1 cellular context compared by ENCODE assay signal in the genomic region with DNA sequence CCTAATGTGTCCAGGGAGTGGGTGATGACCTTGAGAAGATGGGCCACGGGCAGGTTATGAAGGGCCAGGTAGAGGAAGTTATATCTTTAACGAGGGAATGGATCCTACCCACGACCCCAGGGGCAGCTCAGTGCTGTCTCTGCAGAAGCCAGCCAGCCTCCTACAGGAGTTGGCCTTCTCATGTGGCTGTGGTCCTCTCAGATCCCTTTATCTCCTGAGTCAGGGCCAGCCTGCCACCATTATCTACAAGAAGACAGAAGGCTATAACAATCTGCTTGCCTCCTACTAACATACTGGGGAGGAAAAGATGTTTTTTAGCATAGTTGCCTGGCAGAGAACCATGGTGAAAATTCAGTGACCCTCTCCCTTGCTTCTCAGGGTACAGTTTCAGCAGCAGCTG.
TF ChIP-seq lines count a peak whose summit lies in the region.

No MANE protein-coding gene starts in this region.

TF ChIP-seq in K562, 482 proteins besides CTCF, POLR2A, EP300 and RAD21 (continued from another document and continues in another):
- TF ChIP-seq, protein P1, sequence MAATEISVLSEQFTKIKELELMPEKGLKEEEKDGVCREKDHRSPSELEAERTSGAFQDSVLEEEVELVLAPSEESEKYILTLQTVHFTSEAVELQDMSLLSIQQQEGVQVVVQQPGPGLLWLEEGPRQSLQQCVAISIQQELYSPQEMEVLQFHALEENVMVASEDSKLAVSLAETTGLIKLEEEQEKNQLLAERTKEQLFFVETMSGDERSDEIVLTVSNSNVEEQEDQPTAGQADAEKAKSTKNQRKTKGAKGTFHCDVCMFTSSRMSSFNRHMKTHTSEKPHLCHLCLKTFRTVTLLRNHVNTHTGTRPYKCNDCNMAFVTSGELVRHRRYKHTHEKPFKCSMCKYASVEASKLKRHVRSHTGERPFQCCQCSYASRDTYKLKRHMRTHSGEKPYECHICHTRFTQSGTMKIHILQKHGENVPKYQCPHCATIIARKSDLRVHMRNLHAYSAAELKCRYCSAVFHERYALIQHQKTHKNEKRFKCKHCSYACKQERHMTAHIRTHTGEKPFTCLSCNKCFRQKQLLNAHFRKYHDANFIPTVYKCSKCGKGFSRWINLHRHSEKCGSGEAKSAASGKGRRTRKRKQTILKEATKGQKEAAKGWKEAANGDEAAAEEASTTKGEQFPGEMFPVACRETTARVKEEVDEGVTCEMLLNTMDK (IDR thresholded peaks at IDR 0.05; ENCODE audit: borderline replicate concordance, insufficient read depth, low read depth, low read length, poor library complexity, severe bottlenecking), result no peak
- TF ChIP-seq SREBF2 (CRISPR knock-in tag; IDR thresholded peaks at IDR 0.05), result no peak
- TF ChIP-seq, protein P2, sequence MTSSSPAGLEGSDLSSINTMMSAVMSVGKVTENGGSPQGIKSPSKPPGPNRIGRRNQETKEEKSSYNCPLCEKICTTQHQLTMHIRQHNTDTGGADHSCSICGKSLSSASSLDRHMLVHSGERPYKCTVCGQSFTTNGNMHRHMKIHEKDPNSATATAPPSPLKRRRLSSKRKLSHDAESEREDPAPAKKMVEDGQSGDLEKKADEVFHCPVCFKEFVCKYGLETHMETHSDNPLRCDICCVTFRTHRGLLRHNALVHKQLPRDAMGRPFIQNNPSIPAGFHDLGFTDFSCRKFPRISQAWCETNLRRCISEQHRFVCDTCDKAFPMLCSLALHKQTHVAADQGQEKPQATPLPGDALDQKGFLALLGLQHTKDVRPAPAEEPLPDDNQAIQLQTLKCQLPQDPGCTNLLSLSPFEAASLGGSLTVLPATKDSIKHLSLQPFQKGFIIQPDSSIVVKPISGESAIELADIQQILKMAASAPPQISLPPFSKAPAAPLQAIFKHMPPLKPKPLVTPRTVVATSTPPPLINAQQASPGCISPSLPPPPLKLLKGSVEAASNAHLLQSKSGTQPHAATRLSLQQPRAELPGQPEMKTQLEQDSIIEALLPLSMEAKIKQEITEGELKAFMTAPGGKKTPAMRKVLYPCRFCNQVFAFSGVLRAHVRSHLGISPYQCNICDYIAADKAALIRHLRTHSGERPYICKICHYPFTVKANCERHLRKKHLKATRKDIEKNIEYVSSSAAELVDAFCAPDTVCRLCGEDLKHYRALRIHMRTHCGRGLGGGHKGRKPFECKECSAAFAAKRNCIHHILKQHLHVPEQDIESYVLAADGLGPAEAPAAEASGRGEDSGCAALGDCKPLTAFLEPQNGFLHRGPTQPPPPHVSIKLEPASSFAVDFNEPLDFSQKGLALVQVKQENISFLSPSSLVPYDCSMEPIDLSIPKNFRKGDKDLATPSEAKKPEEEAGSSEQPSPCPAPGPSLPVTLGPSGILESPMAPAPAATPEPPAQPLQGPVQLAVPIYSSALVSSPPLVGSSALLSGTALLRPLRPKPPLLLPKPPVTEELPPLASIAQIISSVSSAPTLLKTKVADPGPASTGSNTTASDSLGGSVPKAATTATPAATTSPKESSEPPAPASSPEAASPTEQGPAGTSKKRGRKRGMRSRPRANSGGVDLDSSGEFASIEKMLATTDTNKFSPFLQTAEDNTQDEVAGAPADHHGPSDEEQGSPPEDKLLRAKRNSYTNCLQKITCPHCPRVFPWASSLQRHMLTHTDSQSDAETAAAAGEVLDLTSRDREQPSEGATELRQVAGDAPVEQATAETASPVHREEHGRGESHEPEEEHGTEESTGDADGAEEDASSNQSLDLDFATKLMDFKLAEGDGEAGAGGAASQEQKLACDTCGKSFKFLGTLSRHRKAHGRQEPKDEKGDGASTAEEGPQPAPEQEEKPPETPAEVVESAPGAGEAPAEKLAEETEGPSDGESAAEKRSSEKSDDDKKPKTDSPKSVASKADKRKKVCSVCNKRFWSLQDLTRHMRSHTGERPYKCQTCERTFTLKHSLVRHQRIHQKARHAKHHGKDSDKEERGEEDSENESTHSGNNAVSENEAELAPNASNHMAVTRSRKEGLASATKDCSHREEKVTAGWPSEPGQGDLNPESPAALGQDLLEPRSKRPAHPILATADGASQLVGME (CRISPR knock-in tag; IDR thresholded peaks at IDR 0.05), result no peak
- TF ChIP-seq ZNF253 (CRISPR knock-in tag; conservative IDR thresholded peaks at IDR 0.05), result no peak
- no peak for TF ChIP-seq MTA3 (IDR thresholded peaks at IDR 0.05; ENCODE audit: borderline replicate concordance)
- TF ChIP-seq SNRNP70 (optimal IDR thresholded peaks at IDR 0.05; ENCODE audit: low read depth, low read length), result no peak
- no peak for TF ChIP-seq MAZ (CRISPR knock-in tag; conservative IDR thresholded peaks at IDR 0.05 in 1 of 2, IDR thresholded peaks at IDR 0.05 in 1 of 2)
- TF ChIP-seq NCOA2 (IDR thresholded peaks at IDR 0.05; ENCODE audit: partially characterized antibody in 2 of 2), result no peak
- TF ChIP-seq, protein P3, sequence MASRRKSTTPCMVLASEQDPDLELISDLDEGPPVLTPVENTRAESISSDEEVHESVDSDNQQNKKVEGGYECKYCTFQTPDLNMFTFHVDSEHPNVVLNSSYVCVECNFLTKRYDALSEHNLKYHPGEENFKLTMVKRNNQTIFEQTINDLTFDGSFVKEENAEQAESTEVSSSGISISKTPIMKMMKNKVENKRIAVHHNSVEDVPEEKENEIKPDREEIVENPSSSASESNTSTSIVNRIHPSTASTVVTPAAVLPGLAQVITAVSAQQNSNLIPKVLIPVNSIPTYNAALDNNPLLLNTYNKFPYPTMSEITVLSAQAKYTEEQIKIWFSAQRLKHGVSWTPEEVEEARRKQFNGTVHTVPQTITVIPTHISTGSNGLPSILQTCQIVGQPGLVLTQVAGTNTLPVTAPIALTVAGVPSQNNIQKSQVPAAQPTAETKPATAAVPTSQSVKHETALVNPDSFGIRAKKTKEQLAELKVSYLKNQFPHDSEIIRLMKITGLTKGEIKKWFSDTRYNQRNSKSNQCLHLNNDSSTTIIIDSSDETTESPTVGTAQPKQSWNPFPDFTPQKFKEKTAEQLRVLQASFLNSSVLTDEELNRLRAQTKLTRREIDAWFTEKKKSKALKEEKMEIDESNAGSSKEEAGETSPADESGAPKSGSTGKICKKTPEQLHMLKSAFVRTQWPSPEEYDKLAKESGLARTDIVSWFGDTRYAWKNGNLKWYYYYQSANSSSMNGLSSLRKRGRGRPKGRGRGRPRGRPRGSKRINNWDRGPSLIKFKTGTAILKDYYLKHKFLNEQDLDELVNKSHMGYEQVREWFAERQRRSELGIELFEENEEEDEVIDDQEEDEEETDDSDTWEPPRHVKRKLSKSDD (conservative IDR thresholded peaks at IDR 0.05; ENCODE audit: low read length), result no peak
- no peak for TF ChIP-seq ESRRB (CRISPR knock-in tag; IDR thresholded peaks at IDR 0.05; ENCODE audit: borderline replicate concordance)
- no peak for TF ChIP-seq ZNF3 (CRISPR knock-in tag; IDR thresholded peaks at IDR 0.05)
- TF ChIP-seq, protein P4, sequence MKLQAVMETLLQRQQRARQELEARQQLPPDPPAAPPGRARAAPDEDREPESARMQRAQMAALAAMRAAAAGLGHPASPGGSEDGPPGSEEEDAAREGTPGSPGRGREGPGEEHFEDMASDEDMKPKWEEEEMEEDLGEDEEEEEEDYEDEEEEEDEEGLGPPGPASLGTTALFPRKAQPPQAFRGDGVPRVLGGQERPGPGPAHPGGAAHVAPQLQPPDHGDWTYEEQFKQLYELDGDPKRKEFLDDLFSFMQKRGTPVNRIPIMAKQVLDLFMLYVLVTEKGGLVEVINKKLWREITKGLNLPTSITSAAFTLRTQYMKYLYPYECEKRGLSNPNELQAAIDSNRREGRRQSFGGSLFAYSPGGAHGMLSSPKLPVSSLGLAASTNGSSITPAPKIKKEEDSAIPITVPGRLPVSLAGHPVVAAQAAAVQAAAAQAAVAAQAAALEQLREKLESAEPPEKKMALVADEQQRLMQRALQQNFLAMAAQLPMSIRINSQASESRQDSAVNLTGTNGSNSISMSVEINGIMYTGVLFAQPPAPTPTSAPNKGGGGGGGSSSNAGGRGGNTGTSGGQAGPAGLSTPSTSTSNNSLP (IDR thresholded peaks at IDR 0.05; ENCODE audit: borderline replicate concordance, low read depth, low read length), result no peak
- no peak for TF ChIP-seq SAP30 (IDR thresholded peaks at IDR 0.05; ENCODE audit: borderline replicate concordance, insufficient read depth, low read depth, low read length, poor library complexity, severe bottlenecking)
- TF ChIP-seq, protein P5, sequence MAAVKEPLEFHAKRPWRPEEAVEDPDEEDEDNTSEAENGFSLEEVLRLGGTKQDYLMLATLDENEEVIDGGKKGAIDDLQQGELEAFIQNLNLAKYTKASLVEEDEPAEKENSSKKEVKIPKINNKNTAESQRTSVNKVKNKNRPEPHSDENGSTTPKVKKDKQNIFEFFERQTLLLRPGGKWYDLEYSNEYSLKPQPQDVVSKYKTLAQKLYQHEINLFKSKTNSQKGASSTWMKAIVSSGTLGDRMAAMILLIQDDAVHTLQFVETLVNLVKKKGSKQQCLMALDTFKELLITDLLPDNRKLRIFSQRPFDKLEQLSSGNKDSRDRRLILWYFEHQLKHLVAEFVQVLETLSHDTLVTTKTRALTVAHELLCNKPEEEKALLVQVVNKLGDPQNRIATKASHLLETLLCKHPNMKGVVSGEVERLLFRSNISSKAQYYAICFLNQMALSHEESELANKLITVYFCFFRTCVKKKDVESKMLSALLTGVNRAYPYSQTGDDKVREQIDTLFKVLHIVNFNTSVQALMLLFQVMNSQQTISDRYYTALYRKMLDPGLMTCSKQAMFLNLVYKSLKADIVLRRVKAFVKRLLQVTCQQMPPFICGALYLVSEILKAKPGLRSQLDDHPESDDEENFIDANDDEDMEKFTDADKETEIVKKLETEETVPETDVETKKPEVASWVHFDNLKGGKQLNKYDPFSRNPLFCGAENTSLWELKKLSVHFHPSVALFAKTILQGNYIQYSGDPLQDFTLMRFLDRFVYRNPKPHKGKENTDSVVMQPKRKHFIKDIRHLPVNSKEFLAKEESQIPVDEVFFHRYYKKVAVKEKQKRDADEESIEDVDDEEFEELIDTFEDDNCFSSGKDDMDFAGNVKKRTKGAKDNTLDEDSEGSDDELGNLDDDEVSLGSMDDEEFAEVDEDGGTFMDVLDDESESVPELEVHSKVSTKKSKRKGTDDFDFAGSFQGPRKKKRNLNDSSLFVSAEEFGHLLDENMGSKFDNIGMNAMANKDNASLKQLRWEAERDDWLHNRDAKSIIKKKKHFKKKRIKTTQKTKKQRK (IDR thresholded peaks at IDR 0.05; ENCODE audit: borderline replicate concordance, low read depth, low read length), result no peak
- TF ChIP-seq JUND (IDR thresholded peaks at IDR 0.05; ENCODE audit: borderline replicate concordance, low read depth, low read length), result no peak
- TF ChIP-seq JUND (tag; IDR thresholded peaks at IDR 0.05; ENCODE audit: borderline replicate concordance, low read depth, low read length), result no peak; the same call in 2 of the 3 replicates
- TF ChIP-seq NCOA4 (IDR thresholded peaks at IDR 0.05; ENCODE audit: partially characterized antibody), result no peak
- TF ChIP-seq CBX1 (IDR thresholded peaks at IDR 0.05; ENCODE audit: low read depth), result no peak
- TF ChIP-seq KLF13 (tag; IDR thresholded peaks at IDR 0.05; ENCODE audit: borderline replicate concordance, low read depth), result no peak
- TF ChIP-seq, protein P6, sequence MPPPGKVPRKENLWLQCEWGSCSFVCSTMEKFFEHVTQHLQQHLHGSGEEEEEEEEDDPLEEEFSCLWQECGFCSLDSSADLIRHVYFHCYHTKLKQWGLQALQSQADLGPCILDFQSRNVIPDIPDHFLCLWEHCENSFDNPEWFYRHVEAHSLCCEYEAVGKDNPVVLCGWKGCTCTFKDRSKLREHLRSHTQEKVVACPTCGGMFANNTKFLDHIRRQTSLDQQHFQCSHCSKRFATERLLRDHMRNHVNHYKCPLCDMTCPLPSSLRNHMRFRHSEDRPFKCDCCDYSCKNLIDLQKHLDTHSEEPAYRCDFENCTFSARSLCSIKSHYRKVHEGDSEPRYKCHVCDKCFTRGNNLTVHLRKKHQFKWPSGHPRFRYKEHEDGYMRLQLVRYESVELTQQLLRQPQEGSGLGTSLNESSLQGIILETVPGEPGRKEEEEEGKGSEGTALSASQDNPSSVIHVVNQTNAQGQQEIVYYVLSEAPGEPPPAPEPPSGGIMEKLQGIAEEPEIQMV (tag; conservative IDR thresholded peaks at IDR 0.05; ENCODE audit: low read depth), result no peak
- TF ChIP-seq, protein P7, sequence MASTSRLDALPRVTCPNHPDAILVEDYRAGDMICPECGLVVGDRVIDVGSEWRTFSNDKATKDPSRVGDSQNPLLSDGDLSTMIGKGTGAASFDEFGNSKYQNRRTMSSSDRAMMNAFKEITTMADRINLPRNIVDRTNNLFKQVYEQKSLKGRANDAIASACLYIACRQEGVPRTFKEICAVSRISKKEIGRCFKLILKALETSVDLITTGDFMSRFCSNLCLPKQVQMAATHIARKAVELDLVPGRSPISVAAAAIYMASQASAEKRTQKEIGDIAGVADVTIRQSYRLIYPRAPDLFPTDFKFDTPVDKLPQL (IDR thresholded peaks at IDR 0.05; ENCODE audit: extremely low read depth, insufficient read length), result no peak
- TF ChIP-seq ZNF668 (CRISPR knock-in tag; IDR thresholded peaks at IDR 0.05), result no peak
- TF ChIP-seq, protein P8, sequence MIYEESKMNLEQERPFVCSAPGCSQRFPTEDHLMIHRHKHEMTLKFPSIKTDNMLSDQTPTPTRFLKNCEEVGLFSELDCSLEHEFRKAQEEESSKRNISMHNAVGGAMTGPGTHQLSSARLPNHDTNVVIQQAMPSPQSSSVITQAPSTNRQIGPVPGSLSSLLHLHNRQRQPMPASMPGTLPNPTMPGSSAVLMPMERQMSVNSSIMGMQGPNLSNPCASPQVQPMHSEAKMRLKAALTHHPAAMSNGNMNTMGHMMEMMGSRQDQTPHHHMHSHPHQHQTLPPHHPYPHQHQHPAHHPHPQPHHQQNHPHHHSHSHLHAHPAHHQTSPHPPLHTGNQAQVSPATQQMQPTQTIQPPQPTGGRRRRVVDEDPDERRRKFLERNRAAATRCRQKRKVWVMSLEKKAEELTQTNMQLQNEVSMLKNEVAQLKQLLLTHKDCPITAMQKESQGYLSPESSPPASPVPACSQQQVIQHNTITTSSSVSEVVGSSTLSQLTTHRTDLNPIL (CRISPR knock-in tag; IDR thresholded peaks at IDR 0.05), result no peak
- TF ChIP-seq, protein P9, sequence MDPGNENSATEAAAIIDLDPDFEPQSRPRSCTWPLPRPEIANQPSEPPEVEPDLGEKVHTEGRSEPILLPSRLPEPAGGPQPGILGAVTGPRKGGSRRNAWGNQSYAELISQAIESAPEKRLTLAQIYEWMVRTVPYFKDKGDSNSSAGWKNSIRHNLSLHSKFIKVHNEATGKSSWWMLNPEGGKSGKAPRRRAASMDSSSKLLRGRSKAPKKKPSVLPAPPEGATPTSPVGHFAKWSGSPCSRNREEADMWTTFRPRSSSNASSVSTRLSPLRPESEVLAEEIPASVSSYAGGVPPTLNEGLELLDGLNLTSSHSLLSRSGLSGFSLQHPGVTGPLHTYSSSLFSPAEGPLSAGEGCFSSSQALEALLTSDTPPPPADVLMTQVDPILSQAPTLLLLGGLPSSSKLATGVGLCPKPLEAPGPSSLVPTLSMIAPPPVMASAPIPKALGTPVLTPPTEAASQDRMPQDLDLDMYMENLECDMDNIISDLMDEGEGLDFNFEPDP (CRISPR knock-in tag; IDR thresholded peaks at IDR 0.05), result no peak
- no peak for TF ChIP-seq ETV5 (CRISPR knock-in tag; IDR thresholded peaks at IDR 0.05; ENCODE audit: low read depth)
- no peak for TF ChIP-seq ZNF436 (CRISPR knock-in tag; IDR thresholded peaks at IDR 0.05)
- no peak for TF ChIP-seq ZNF507 (tag; conservative IDR thresholded peaks at IDR 0.05)
- no peak for TF ChIP-seq ZC3H11A (IDR thresholded peaks at IDR 0.05; ENCODE audit: low read depth, low read length)
- TF ChIP-seq, protein P10, sequence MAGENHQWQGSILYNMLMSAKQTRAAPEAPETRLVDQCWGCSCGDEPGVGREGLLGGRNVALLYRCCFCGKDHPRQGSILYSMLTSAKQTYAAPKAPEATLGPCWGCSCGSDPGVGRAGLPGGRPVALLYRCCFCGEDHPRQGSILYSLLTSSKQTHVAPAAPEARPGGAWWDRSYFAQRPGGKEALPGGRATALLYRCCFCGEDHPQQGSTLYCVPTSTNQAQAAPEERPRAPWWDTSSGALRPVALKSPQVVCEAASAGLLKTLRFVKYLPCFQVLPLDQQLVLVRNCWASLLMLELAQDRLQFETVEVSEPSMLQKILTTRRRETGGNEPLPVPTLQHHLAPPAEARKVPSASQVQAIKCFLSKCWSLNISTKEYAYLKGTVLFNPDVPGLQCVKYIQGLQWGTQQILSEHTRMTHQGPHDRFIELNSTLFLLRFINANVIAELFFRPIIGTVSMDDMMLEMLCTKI (IDR thresholded peaks at IDR 0.05; ENCODE audit: partially characterized antibody), result no peak
- TF ChIP-seq MTA2 (IDR thresholded peaks at IDR 0.05; ENCODE audit: low read depth), result peak; percentile 79
